Comparison of ENCODE assay signal across 1 cellular context in genomic region chr1:230392141-230392909, GRCh38.
TF ChIP-seq lines count a peak whose summit lies in the region.

No MANE protein-coding gene starts in this region.

TF ChIP-seq in H1, 55 proteins besides CTCF, POLR2A, EP300 and RAD21:
- peak; percentile 65 for TF ChIP-seq CTBP2 (IDR thresholded peaks at IDR 0.05; ENCODE audit: borderline replicate concordance, insufficient read depth, insufficient read length, low read length)
- no peak for TF ChIP-seq RNF2 (IDR thresholded peaks at IDR 0.05; ENCODE audit: borderline replicate concordance, low read depth, low read length, missing control alignments, poor library complexity, severe bottlenecking)
